Comparison of ENCODE assay signal across 18 cellular contexts in genomic region chr7:138137423-138138171, GRCh38.
DNase-seq lines count a peak whose midpoint lies in the region; ATAC-seq, FAIRE-seq and TF ChIP-seq lines count a peak whose summit lies in the region.
"Had no signal": no experiment of that assay in that cellular context is flagged by ENCODE, and none has a peak within 500 bp of the region (broad histone marks: within the 10 kb centered on the region; RNA-seq: fewer than 3 reads in every experiment).

No MANE protein-coding gene starts in this region.

- no peak overlapping the region for H3K27ac Mint-ChIP-seq in Calu3 (ENCODE audit: unreplicated experiment)
- H3K27ac Mint-ChIP-seq: activated CD8-positive, alpha-beta T cell treated with anti-CD3 and anti-CD28 coated beads for 36 hours; endodermal cell had no signal

- peak; percentile 44 for FAIRE-seq in A204.1 (lab: Jason Lieb, UNC)

- no peaks in the 10 kb centered on the region for H3K4me1 Mint-ChIP-seq in Calu3 (ENCODE audit: low read depth, unreplicated experiment)
- H3K4me1 Mint-ChIP-seq: endodermal cell had no signal

- no peak overlapping the region for H3K4me3 ChIP-seq in testis
- H3K4me3 ChIP-seq: adrenal gland, sigmoid colon, transverse colon had no signal

- no peak for DNase-seq in Calu3
- no peak for DNase-seq in testis
- DNase-seq in activated CD8-positive, alpha-beta memory T cell treated with anti-CD3 and anti-CD28 coated beads, Interleukin-2, amount 50 U/mL, for 48 hours = no peak
- DNase-seq in SHP77 (lab: John Stamatoyannopoulos, UW) = no peak
- DNase-seq: activated CD8-positive, alpha-beta T cell treated with anti-CD3 and anti-CD28 coated beads for 36 hours; adrenal gland; cerebellar nuclear complex; endodermal cell; left colon; NCI-H748 treated with DMSO at 0.1 percent for 48 hours; occipital lobe; sigmoid colon; stimulated activated CD4-positive, alpha-beta T cell treated with anti-CD3 and anti-CD28 coated beads, Interleukin-4, amount 100 ng/mL, for 24 hours; transverse colon had no signal

- BruUV-seq in Calu3 (replicated peaks; lab: Mats Ljungman, UMichigan) = no TSS peak

- WGBS in testis, 2 donors = 76 to 84% methylated on average over 2 of the region's 2 CpGs

- H3K4me1 ChIP-seq in testis = no peaks in the 10 kb centered on the region
- H3K4me1 ChIP-seq: adrenal gland, sigmoid colon, transverse colon had no signal

- TF ChIP-seq CTCF in Calu3 (IDR thresholded peaks at IDR 0.05; ENCODE audit: unreplicated experiment) = no peak
- no peak for TF ChIP-seq CTCF in testis (IDR thresholded peaks at IDR 0.05)

- CTCF ChIA-PET in Calu3 (lab: Charles Lee) = no interaction called here

- peak; percentile 71 for ATAC-seq in GM18867 (IDR thresholded peaks at IDR 0.05; ENCODE audit: unreplicated experiment)
- ATAC-seq in GM21825 (IDR thresholded peaks at IDR 0.05; ENCODE audit: unreplicated experiment) = peak; percentile 95
- peak; percentile 84 for ATAC-seq in HG03457 (IDR thresholded peaks at IDR 0.05; ENCODE audit: unreplicated experiment)
- ATAC-seq: activated CD8-positive, alpha-beta T cell treated with anti-CD3 and anti-CD28 coated beads for 36 hours; left colon had no signal

- H3K9me3 ChIP-seq in testis = no peaks in the 10 kb centered on the region
- H3K9me3 ChIP-seq: sigmoid colon, transverse colon had no signal

- H3K27ac ChIP-seq in testis = no peak overlapping the region
- H3K27ac ChIP-seq: adrenal gland, sigmoid colon, transverse colon had no signal

- no peaks in the 10 kb centered on the region for H3K27me3 ChIP-seq in testis
- H3K27me3 ChIP-seq: adrenal gland, sigmoid colon, transverse colon had no signal

- H3K9me3 Mint-ChIP-seq in Calu3 (ENCODE audit: low read depth, unreplicated experiment) = no peaks in the 10 kb centered on the region
- H3K9me3 Mint-ChIP-seq: activated CD8-positive, alpha-beta T cell treated with anti-CD3 and anti-CD28 coated beads for 36 hours had no signal

- H3K36me3 ChIP-seq in testis (ENCODE audit: low read depth, missing control alignments) = no peaks in the 10 kb centered on the region
- H3K36me3 ChIP-seq: adrenal gland, sigmoid colon, transverse colon had no signal

- TF ChIP-seq POLR2A in testis (IDR thresholded peaks at IDR 0.05) = no peak

- H3K4me3 Mint-ChIP-seq in Calu3 (ENCODE audit: low read depth, unreplicated experiment) = no peak overlapping the region
- H3K4me3 Mint-ChIP-seq: activated CD8-positive, alpha-beta T cell treated with anti-CD3 and anti-CD28 coated beads for 36 hours; endodermal cell had no signal

- intact Hi-C loops in Calu3 (cut with micrococcal nuclease; ENCODE audit: unreplicated experiment) (no loop called here), testis (cut with DNase I; ENCODE audit: low total_unique reads) (no loop called here)

- no peaks in the 10 kb centered on the region for H3K36me3 Mint-ChIP-seq in Calu3 (ENCODE audit: insufficient read depth, unreplicated experiment)

- no peaks in the 10 kb centered on the region for H3K27me3 Mint-ChIP-seq in Calu3 (ENCODE audit: unreplicated experiment)
